1 cellular context compared by ENCODE assay signal in genomic region chr1:234977891-234978396, GRCh38.
A peak's percentile ranks its signal among the peaks of the same experiment; 100 is the strongest.
TF ChIP-seq lines count a peak whose summit lies in the region.

No MANE protein-coding gene starts in this region.

TF ChIP-seq in HEK293, 187 proteins besides CTCF, POLR2A, EP300 and RAD21 (continued from another document):
- TF ChIP-seq ZBTB10 (tag by site-specific recombination; IDR thresholded peaks at IDR 0.05), result 0 out of 2 replicates have a peak, but pooled peaks have one; percentile 15
- TF ChIP-seq PATZ1 (tag by site-specific recombination; IDR thresholded peaks at IDR 0.05), result peak; percentile 51; the same call in 1 of the 2 replicates
- peak; percentile 89 for TF ChIP-seq ZNF37A (tag by site-specific recombination; IDR thresholded peaks at IDR 0.05)
- TF ChIP-seq ZNF596 (tag by site-specific recombination; IDR thresholded peaks at IDR 0.05), result no peak
- TF ChIP-seq ZNF132 (tag by site-specific recombination; IDR thresholded peaks at IDR 0.05; ENCODE audit: borderline replicate concordance), result peak; percentile 91
- TF ChIP-seq ZNF521 (tag by site-specific recombination; IDR thresholded peaks at IDR 0.05), result 0 out of 2 replicates have a peak, but pooled peaks have one; percentile 23
- no peak for TF ChIP-seq ZNF560 (tag by site-specific recombination; IDR thresholded peaks at IDR 0.05; ENCODE audit: borderline replicate concordance)
- peak; percentile 94 for TF ChIP-seq ZNF473 (tag by site-specific recombination; IDR thresholded peaks at IDR 0.05)
- peak; percentile 74 for TF ChIP-seq ZNF843 (tag by site-specific recombination; IDR thresholded peaks at IDR 0.05)
- no peak for TF ChIP-seq ZNF707 (tag by site-specific recombination; IDR thresholded peaks at IDR 0.05)
- TF ChIP-seq ZNF610 (tag by site-specific recombination; IDR thresholded peaks at IDR 0.05; ENCODE audit: borderline replicate concordance), result 0 out of 2 replicates have a peak, but pooled peaks have one; percentile 44
- TF ChIP-seq ZNF544 (tag by site-specific recombination; IDR thresholded peaks at IDR 0.05), result peak; percentile 98
- peak; percentile 68 for TF ChIP-seq ZNF677 (tag by site-specific recombination; IDR thresholded peaks at IDR 0.05)
- peak; percentile 72; the same call in 1 of the 2 replicates for TF ChIP-seq ZSCAN18 (tag by site-specific recombination; IDR thresholded peaks at IDR 0.05)
- 0 out of 2 replicates have a peak, but pooled peaks have one; percentile 32 for TF ChIP-seq ZNF580 (tag by site-specific recombination; IDR thresholded peaks at IDR 0.05)
- no peak for TF ChIP-seq ZNF548 (tag by site-specific recombination; IDR thresholded peaks at IDR 0.05)
- TF ChIP-seq ZNF639 (tag by site-specific recombination; IDR thresholded peaks at IDR 0.05), result 0 out of 2 replicates have a peak, but pooled peaks have one; percentile 14
- TF ChIP-seq REST (tag by site-specific recombination; IDR thresholded peaks at IDR 0.05), result no peak
